In the genomic region with DNA sequence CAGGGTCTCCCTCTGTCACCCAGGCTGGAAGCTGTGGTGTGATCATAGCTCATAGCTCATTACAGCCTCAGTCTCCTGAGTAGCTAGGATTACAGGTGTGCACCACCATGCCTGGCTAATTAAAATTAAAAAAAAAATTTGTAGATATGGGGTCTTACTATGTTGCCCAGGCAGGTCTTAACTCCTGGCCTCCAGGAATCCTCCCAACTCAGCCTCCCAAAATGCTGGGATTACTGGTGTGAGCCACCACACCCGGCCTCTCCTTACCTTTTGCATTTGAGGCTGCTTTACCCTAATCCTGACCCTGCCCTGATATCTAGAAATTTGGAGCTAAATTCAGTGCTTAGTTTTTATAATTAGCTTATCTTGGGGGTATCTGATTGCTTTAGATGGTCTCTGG, we compare ENCODE assay signal across 10 cellular contexts.
"Had no signal": no experiment of that assay in that cellular context is flagged by ENCODE, and none has a peak within 500 bp of the region (broad histone marks: within the 10 kb centered on the region; RNA-seq: fewer than 3 reads in every experiment).

No MANE protein-coding gene starts in this region.

- H3K4me1 ChIP-seq: gastroesophageal sphincter, left ventricle myocardium inferior, prostate gland had no signal

- H3K27ac Mint-ChIP-seq: activated naive CD8-positive, alpha-beta T cell; T-helper 2 cell treated with Interferon-gamma antibody and Interleukin-4, amounts not matched to agents 5 μg/mL and 100 μg/mL, for 36 hours had no signal

- H3K36me3 ChIP-seq: esophagus muscularis mucosa, gastroesophageal sphincter, heart right ventricle, left ventricle myocardium inferior, prostate gland, thyroid gland had no signal

- H3K4me3 Mint-ChIP-seq: activated naive CD8-positive, alpha-beta T cell; neural crest cell; T-helper 2 cell treated with Interferon-gamma antibody and Interleukin-4, amounts not matched to agents 5 μg/mL and 100 μg/mL, for 36 hours had no signal

- H3K27me3 ChIP-seq: thyroid gland had no signal

- H3K4me2 ChIP-seq: smooth muscle cell had no signal

- H3K4me3 ChIP-seq: esophagus muscularis mucosa, gastroesophageal sphincter, heart right ventricle, left ventricle myocardium inferior, prostate gland, smooth muscle cell, thyroid gland had no signal

- H3K36me3 Mint-ChIP-seq: activated naive CD8-positive, alpha-beta T cell had no signal

- H3K9me3 ChIP-seq: esophagus muscularis mucosa, gastroesophageal sphincter, heart right ventricle, left ventricle myocardium inferior, prostate gland, thyroid gland had no signal

- H3K9me3 Mint-ChIP-seq: neural crest cell; T-helper 2 cell treated with Interferon-gamma antibody and Interleukin-4, amounts not matched to agents 5 μg/mL and 100 μg/mL, for 36 hours had no signal

- H3K27ac ChIP-seq: esophagus muscularis mucosa, gastroesophageal sphincter, heart right ventricle, left ventricle myocardium inferior, prostate gland, thyroid gland had no signal
